1 cellular context compared by ENCODE assay signal in the genomic region with DNA sequence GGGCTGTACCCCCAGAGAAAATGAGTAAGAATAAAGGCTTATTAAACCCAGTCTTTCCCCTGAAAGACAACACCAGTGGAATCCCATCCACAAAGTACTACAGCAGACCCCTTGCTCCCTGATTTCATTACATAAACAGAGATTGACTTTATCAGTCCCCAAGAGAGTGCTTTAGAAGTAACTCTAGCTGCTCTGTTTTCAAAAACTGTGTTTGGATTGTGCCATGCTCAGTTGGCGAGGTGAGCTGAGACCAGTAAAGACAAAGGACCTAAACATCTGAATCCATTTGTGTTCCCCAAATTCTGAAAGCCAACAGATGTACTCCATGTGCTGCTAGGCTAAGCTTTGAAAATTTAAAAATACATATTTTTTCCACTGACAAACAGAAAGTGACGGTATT.
TF ChIP-seq lines count a peak whose summit lies in the region.

No MANE protein-coding gene starts in this region.

TF ChIP-seq in SK-N-SH treated with all-trans-retinoic acid at 6 μM for 48 hours, 23 proteins besides CTCF, POLR2A, EP300 and RAD21 (continued from another document):
- TF ChIP-seq, protein P1, sequence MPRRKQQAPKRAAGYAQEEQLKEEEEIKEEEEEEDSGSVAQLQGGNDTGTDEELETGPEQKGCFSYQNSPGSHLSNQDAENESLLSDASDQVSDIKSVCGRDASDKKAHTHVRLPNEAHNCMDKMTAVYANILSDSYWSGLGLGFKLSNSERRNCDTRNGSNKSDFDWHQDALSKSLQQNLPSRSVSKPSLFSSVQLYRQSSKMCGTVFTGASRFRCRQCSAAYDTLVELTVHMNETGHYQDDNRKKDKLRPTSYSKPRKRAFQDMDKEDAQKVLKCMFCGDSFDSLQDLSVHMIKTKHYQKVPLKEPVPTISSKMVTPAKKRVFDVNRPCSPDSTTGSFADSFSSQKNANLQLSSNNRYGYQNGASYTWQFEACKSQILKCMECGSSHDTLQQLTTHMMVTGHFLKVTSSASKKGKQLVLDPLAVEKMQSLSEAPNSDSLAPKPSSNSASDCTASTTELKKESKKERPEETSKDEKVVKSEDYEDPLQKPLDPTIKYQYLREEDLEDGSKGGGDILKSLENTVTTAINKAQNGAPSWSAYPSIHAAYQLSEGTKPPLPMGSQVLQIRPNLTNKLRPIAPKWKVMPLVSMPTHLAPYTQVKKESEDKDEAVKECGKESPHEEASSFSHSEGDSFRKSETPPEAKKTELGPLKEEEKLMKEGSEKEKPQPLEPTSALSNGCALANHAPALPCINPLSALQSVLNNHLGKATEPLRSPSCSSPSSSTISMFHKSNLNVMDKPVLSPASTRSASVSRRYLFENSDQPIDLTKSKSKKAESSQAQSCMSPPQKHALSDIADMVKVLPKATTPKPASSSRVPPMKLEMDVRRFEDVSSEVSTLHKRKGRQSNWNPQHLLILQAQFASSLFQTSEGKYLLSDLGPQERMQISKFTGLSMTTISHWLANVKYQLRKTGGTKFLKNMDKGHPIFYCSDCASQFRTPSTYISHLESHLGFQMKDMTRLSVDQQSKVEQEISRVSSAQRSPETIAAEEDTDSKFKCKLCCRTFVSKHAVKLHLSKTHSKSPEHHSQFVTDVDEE (CRISPR knock-in tag; IDR thresholded peaks at IDR 0.05): no peak
- TF ChIP-seq GLIS3 (CRISPR knock-in tag; IDR thresholded peaks at IDR 0.05) (no peak), ZNF8 (CRISPR knock-in tag; IDR thresholded peaks at IDR 0.05) (no peak), TCF4 (CRISPR knock-in tag; IDR thresholded peaks at IDR 0.05; ENCODE audit: borderline replicate concordance) (no peak), CSDC2 (CRISPR knock-in tag; IDR thresholded peaks at IDR 0.05) (no peak), ZNF565 (CRISPR knock-in tag; conservative IDR thresholded peaks at IDR 0.05; ENCODE audit: low read depth) (no peak), TOX (CRISPR knock-in tag; IDR thresholded peaks at IDR 0.05; ENCODE audit: borderline replicate concordance) (no peak), OSR1 (CRISPR knock-in tag; IDR thresholded peaks at IDR 0.05) (no peak), BACH2 (CRISPR knock-in tag; IDR thresholded peaks at IDR 0.05; ENCODE audit: borderline replicate concordance) (no peak), ESRRG (CRISPR knock-in tag; IDR thresholded peaks at IDR 0.05) (no peak)
- TF ChIP-seq, protein P2, sequence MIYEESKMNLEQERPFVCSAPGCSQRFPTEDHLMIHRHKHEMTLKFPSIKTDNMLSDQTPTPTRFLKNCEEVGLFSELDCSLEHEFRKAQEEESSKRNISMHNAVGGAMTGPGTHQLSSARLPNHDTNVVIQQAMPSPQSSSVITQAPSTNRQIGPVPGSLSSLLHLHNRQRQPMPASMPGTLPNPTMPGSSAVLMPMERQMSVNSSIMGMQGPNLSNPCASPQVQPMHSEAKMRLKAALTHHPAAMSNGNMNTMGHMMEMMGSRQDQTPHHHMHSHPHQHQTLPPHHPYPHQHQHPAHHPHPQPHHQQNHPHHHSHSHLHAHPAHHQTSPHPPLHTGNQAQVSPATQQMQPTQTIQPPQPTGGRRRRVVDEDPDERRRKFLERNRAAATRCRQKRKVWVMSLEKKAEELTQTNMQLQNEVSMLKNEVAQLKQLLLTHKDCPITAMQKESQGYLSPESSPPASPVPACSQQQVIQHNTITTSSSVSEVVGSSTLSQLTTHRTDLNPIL (CRISPR knock-in tag; IDR thresholded peaks at IDR 0.05; ENCODE audit: low read depth): no peak
- TF ChIP-seq, protein P3, sequence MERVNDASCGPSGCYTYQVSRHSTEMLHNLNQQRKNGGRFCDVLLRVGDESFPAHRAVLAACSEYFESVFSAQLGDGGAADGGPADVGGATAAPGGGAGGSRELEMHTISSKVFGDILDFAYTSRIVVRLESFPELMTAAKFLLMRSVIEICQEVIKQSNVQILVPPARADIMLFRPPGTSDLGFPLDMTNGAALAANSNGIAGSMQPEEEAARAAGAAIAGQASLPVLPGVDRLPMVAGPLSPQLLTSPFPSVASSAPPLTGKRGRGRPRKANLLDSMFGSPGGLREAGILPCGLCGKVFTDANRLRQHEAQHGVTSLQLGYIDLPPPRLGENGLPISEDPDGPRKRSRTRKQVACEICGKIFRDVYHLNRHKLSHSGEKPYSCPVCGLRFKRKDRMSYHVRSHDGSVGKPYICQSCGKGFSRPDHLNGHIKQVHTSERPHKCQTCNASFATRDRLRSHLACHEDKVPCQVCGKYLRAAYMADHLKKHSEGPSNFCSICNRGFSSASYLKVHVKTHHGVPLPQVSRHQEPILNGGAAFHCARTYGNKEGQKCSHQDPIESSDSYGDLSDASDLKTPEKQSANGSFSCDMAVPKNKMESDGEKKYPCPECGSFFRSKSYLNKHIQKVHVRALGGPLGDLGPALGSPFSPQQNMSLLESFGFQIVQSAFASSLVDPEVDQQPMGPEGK (CRISPR knock-in tag; IDR thresholded peaks at IDR 0.05; ENCODE audit: borderline replicate concordance): no peak
- TF ChIP-seq, protein P4, sequence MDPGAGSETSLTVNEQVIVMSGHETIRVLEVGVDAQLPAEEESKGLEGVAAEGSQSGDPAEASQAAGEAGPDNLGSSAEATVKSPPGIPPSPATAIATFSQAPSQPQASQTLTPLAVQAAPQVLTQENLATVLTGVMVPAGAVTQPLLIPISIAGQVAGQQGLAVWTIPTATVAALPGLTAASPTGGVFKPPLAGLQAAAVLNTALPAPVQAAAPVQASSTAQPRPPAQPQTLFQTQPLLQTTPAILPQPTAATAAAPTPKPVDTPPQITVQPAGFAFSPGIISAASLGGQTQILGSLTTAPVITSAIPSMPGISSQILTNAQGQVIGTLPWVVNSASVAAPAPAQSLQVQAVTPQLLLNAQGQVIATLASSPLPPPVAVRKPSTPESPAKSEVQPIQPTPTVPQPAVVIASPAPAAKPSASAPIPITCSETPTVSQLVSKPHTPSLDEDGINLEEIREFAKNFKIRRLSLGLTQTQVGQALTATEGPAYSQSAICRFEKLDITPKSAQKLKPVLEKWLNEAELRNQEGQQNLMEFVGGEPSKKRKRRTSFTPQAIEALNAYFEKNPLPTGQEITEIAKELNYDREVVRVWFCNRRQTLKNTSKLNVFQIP (CRISPR knock-in tag; IDR thresholded peaks at IDR 0.05; ENCODE audit: borderline replicate concordance, low read depth): no peak
